ENCODE assay signal across 1 cellular context in the genomic region with DNA sequence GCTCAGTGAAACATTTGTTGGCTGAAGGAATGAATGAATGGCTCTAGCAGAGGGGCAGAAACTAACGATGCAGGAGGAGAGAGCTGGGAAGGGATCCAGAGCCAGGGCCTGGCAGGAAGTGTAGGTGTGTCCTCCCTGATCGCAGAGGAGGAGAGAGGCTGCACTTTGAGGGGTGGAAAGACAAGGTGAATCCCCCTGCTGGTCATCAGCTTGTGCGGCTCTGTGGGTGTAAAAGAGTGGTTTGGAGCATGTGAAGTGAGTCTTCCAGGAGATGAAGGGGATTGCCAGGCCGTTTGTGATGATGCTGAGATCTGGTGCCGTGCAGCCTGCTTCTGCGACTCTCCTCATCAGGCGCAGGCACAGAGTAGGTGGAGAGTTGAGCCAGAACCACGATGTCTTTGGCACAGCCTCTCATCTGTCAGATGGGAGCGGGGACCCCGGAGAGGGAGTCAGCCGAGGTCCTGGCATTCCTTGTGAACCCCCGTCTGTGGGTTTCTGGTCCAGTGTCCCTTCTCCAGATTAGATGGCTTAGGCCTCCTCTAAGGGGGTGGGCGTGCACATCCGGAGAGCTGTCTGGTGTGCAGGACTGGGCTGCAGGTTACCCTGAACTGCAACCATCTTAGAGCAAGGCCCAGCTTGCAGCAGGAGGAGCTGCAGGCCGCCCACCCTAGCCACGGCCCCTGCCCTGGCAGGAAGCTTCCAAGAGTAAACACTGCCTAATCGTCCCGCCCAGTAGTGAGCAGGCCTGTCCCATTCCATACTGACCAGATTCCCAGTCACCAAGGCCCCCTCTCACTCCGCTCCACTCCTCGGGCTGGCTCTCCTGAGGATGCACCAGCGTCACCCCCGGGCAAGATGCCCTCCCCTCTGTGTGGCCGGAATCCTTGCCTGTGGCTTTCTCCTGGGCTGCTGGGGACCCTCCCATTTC.
TF ChIP-seq lines count a peak whose summit lies in the region.

A gene (plus strand): TSS at position 753 of the 928 bp plus-strand sequence. CDS start 77 bp downstream, at position 830.

TF ChIP-seq in HepG2, 621 proteins besides CTCF, POLR2A, EP300 and RAD21 (continued from another document and continues in another):
- TF ChIP-seq SIN3B (IDR thresholded peaks at IDR 0.05; ENCODE audit: low read length): no peak
- no peak for TF ChIP-seq NCOA1 (CRISPR knock-in tag; IDR thresholded peaks at IDR 0.05)
- TF ChIP-seq, protein P1, sequence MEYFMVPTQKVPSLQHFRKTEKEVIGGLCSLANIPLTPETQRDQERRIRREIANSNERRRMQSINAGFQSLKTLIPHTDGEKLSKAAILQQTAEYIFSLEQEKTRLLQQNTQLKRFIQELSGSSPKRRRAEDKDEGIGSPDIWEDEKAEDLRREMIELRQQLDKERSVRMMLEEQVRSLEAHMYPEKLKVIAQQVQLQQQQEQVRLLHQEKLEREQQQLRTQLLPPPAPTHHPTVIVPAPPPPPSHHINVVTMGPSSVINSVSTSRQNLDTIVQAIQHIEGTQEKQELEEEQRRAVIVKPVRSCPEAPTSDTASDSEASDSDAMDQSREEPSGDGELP (IDR thresholded peaks at IDR 0.05; ENCODE audit: borderline replicate concordance, low read depth): no peak
- TF ChIP-seq, protein P2, sequence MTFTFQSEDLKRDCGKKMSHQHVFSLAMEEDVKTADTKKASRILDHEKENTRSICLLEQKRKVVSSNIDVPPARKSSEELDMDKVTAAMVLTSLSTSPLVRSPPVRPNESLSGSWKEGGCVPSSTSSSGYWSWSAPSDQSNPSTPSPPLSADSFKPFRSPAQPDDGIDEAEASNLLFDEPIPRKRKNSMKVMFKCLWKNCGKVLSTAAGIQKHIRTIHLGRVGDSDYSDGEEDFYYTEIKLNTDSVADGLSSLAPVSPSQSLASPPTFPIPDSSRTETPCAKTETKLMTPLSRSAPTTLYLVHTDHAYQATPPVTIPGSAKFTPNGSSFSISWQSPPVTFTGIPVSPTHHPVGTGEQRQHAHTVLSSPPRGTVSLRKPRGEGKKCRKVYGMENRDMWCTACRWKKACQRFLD (CRISPR knock-in tag; IDR thresholded peaks at IDR 0.05; ENCODE audit: borderline replicate concordance): peak; percentile 69; the same call in 1 of the 2 replicates
- peak; percentile 22; the same call in 1 of the 2 replicates for TF ChIP-seq THAP11 (CRISPR knock-in tag; IDR thresholded peaks at IDR 0.05)
- TF ChIP-seq TARDBP (CRISPR knock-in tag; IDR thresholded peaks at IDR 0.05): no peak
- TF ChIP-seq ZFP90 (CRISPR knock-in tag; IDR thresholded peaks at IDR 0.05; ENCODE audit: borderline replicate concordance): peak; percentile 67; the same call in 1 of the 2 replicates
- no peak for TF ChIP-seq NR1H2 (CRISPR knock-in tag; IDR thresholded peaks at IDR 0.05; ENCODE audit: borderline replicate concordance, low read depth)
- TF ChIP-seq XRCC5 (optimal IDR thresholded peaks at IDR 0.05; ENCODE audit: low read length): peak; percentile 72
- TF ChIP-seq, protein P3, sequence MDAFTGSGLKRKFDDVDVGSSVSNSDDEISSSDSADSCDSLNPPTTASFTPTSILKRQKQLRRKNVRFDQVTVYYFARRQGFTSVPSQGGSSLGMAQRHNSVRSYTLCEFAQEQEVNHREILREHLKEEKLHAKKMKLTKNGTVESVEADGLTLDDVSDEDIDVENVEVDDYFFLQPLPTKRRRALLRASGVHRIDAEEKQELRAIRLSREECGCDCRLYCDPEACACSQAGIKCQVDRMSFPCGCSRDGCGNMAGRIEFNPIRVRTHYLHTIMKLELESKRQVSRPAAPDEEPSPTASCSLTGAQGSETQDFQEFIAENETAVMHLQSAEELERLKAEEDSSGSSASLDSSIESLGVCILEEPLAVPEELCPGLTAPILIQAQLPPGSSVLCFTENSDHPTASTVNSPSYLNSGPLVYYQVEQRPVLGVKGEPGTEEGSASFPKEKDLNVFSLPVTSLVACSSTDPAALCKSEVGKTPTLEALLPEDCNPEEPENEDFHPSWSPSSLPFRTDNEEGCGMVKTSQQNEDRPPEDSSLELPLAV (CRISPR knock-in tag; conservative IDR thresholded peaks at IDR 0.05; ENCODE audit: low read depth): no peak
- TF ChIP-seq DNMT1 (CRISPR knock-in tag; IDR thresholded peaks at IDR 0.05): no peak
- TF ChIP-seq ZNF136 (CRISPR knock-in tag; IDR thresholded peaks at IDR 0.05; ENCODE audit: low read depth): no peak
- 0 out of 2 replicates have a peak, but pooled peaks have one; percentile 31 for TF ChIP-seq ZNF570 (CRISPR knock-in tag; IDR thresholded peaks at IDR 0.05; ENCODE audit: borderline replicate concordance)
- no peak for TF ChIP-seq NCOA5 (CRISPR knock-in tag; IDR thresholded peaks at IDR 0.05)
- no peak for TF ChIP-seq NR2F6 (IDR thresholded peaks at IDR 0.05)
- TF ChIP-seq NR2F6 (CRISPR knock-in tag; IDR thresholded peaks at IDR 0.05): no peak
- TF ChIP-seq, protein P4, sequence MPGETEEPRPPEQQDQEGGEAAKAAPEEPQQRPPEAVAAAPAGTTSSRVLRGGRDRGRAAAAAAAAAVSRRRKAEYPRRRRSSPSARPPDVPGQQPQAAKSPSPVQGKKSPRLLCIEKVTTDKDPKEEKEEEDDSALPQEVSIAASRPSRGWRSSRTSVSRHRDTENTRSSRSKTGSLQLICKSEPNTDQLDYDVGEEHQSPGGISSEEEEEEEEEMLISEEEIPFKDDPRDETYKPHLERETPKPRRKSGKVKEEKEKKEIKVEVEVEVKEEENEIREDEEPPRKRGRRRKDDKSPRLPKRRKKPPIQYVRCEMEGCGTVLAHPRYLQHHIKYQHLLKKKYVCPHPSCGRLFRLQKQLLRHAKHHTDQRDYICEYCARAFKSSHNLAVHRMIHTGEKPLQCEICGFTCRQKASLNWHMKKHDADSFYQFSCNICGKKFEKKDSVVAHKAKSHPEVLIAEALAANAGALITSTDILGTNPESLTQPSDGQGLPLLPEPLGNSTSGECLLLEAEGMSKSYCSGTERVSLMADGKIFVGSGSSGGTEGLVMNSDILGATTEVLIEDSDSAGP (CRISPR knock-in tag; IDR thresholded peaks at IDR 0.05; ENCODE audit: borderline replicate concordance): peak; percentile 59; the same call in 1 of the 2 replicates
- TF ChIP-seq ZNF558 (CRISPR knock-in tag; IDR thresholded peaks at IDR 0.05; ENCODE audit: borderline replicate concordance): no peak
- TF ChIP-seq, protein P5, sequence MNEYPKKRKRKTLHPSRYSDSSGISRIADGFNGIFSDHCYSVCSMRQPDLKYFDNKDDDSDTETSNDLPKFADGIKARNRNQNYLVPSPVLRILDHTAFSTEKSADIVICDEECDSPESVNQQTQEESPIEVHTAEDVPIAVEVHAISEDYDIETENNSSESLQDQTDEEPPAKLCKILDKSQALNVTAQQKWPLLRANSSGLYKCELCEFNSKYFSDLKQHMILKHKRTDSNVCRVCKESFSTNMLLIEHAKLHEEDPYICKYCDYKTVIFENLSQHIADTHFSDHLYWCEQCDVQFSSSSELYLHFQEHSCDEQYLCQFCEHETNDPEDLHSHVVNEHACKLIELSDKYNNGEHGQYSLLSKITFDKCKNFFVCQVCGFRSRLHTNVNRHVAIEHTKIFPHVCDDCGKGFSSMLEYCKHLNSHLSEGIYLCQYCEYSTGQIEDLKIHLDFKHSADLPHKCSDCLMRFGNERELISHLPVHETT (CRISPR knock-in tag; conservative IDR thresholded peaks at IDR 0.05): no peak
- peak; percentile 37; the same call in 1 of the 2 replicates for TF ChIP-seq RXRA (CRISPR knock-in tag; IDR thresholded peaks at IDR 0.05)
- TF ChIP-seq KDM5A (IDR thresholded peaks at IDR 0.05; ENCODE audit: borderline replicate concordance, low read length): no peak
- TF ChIP-seq SSRP1 (CRISPR knock-in tag; IDR thresholded peaks at IDR 0.05): no peak
- TF ChIP-seq, protein P6, sequence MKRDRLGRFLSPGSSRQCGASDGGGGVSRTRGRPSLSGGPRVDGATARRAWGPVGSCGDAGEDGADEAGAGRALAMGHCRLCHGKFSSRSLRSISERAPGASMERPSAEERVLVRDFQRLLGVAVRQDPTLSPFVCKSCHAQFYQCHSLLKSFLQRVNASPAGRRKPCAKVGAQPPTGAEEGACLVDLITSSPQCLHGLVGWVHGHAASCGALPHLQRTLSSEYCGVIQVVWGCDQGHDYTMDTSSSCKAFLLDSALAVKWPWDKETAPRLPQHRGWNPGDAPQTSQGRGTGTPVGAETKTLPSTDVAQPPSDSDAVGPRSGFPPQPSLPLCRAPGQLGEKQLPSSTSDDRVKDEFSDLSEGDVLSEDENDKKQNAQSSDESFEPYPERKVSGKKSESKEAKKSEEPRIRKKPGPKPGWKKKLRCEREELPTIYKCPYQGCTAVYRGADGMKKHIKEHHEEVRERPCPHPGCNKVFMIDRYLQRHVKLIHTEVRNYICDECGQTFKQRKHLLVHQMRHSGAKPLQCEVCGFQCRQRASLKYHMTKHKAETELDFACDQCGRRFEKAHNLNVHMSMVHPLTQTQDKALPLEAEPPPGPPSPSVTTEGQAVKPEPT (CRISPR knock-in tag; IDR thresholded peaks at IDR 0.05; ENCODE audit: low read depth): 0 out of 2 replicates have a peak, but pooled peaks have one; percentile 47
- TF ChIP-seq ZNF720 (CRISPR knock-in tag; IDR thresholded peaks at IDR 0.05): no peak
- 0 out of 2 replicates have a peak, but pooled peaks have one; percentile 15 for TF ChIP-seq ZNF274 (CRISPR knock-in tag; IDR thresholded peaks at IDR 0.05)
- TF ChIP-seq MLLT10 (CRISPR knock-in tag; IDR thresholded peaks at IDR 0.05): no peak
- peak; percentile 31 for TF ChIP-seq ZNF883 (CRISPR knock-in tag; IDR thresholded peaks at IDR 0.05; ENCODE audit: not compliant biosample characterization)
- TF ChIP-seq KAT8 (CRISPR knock-in tag; IDR thresholded peaks at IDR 0.05): 0 out of 2 replicates have a peak, but pooled peaks have one; percentile 22
- no peak for TF ChIP-seq ZKSCAN8 (CRISPR knock-in tag; IDR thresholded peaks at IDR 0.05; ENCODE audit: borderline replicate concordance)
- no peak for TF ChIP-seq MIXL1 (CRISPR knock-in tag; IDR thresholded peaks at IDR 0.05)
- peak; percentile 27; the same call in 1 of the 2 replicates for TF ChIP-seq SMC3 (IDR thresholded peaks at IDR 0.05; ENCODE audit: low read length)
- TF ChIP-seq ZNF749 (CRISPR knock-in tag; IDR thresholded peaks at IDR 0.05; ENCODE audit: borderline replicate concordance): no peak
- TF ChIP-seq MXI1 (IDR thresholded peaks at IDR 0.05; ENCODE audit: borderline replicate concordance, low read depth, low read length): no peak
- 0 out of 2 replicates have a peak, but pooled peaks have one; percentile 37 for TF ChIP-seq ZSCAN31 (CRISPR knock-in tag; IDR thresholded peaks at IDR 0.05; ENCODE audit: low read depth)
- TF ChIP-seq, protein P7, sequence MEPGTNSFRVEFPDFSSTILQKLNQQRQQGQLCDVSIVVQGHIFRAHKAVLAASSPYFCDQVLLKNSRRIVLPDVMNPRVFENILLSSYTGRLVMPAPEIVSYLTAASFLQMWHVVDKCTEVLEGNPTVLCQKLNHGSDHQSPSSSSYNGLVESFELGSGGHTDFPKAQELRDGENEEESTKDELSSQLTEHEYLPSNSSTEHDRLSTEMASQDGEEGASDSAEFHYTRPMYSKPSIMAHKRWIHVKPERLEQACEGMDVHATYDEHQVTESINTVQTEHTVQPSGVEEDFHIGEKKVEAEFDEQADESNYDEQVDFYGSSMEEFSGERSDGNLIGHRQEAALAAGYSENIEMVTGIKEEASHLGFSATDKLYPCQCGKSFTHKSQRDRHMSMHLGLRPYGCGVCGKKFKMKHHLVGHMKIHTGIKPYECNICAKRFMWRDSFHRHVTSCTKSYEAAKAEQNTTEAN (CRISPR knock-in tag; conservative IDR thresholded peaks at IDR 0.05): no peak
- TF ChIP-seq FOXA3 (CRISPR knock-in tag; IDR thresholded peaks at IDR 0.05): peak; percentile 57
- TF ChIP-seq, protein P8, sequence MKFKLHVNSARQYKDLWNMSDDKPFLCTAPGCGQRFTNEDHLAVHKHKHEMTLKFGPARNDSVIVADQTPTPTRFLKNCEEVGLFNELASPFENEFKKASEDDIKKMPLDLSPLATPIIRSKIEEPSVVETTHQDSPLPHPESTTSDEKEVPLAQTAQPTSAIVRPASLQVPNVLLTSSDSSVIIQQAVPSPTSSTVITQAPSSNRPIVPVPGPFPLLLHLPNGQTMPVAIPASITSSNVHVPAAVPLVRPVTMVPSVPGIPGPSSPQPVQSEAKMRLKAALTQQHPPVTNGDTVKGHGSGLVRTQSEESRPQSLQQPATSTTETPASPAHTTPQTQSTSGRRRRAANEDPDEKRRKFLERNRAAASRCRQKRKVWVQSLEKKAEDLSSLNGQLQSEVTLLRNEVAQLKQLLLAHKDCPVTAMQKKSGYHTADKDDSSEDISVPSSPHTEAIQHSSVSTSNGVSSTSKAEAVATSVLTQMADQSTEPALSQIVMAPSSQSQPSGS (CRISPR knock-in tag; IDR thresholded peaks at IDR 0.05): no peak
- TF ChIP-seq SAP130 (CRISPR knock-in tag; IDR thresholded peaks at IDR 0.05; ENCODE audit: low read depth): peak; percentile 14
- peak; percentile 38 for TF ChIP-seq TEAD3 (CRISPR knock-in tag; optimal IDR thresholded peaks at IDR 0.05; ENCODE audit: borderline replicate concordance)
- TF ChIP-seq, protein P9, sequence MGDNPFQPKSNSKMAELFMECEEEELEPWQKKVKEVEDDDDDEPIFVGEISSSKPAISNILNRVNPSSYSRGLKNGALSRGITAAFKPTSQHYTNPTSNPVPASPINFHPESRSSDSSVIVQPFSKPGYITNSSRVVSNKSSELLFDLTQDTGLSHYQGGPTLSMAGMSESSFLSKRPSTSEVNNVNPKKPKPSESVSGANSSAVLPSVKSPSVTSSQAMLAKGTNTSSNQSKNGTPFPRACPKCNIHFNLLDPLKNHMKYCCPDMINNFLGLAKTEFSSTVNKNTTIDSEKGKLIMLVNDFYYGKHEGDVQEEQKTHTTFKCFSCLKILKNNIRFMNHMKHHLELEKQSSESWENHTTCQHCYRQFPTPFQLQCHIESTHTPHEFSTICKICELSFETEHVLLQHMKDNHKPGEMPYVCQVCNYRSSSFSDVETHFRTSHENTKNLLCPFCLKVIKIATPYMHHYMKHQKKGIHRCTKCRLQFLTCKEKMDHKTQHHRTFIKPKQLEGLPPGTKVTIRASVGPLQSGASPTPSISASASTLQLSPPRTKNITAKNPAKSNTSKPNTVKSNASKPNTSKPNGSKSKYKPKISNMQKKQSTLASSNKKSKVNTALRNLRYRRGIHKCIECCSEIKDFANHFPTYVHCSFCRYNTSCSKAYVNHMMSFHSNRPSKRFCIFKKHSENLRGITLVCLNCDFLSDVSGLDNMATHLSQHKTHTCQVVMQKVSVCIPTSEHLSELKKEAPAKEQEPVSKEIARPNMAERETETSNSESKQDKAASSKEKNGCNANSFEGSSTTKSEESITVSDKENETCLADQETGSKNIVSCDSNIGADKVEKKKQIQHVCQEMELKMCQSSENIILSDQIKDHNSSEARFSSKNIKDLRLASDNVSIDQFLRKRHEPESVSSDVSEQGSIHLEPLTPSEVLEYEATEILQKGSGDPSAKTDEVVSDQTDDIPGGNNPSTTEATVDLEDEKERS (CRISPR knock-in tag; IDR thresholded peaks at IDR 0.05): no peak
- TF ChIP-seq SCMH1 (CRISPR knock-in tag; IDR thresholded peaks at IDR 0.05; ENCODE audit: borderline replicate concordance): no peak
- TF ChIP-seq NONO (IDR thresholded peaks at IDR 0.05): no peak
- 0 out of 2 replicates have a peak, but pooled peaks have one; percentile 60 for TF ChIP-seq NONO (CRISPR knock-in tag; conservative IDR thresholded peaks at IDR 0.05)
- TF ChIP-seq, protein P10, sequence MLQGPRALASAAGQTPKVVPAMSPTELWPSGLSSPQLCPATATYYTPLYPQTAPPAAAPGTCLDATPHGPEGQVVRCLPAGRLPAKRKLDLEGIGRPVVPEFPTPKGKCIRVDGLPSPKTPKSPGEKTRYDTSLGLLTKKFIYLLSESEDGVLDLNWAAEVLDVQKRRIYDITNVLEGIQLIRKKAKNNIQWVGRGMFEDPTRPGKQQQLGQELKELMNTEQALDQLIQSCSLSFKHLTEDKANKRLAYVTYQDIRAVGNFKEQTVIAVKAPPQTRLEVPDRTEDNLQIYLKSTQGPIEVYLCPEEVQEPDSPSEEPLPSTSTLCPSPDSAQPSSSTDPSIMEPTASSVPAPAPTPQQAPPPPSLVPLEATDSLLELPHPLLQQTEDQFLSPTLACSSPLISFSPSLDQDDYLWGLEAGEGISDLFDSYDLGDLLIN (CRISPR knock-in tag; IDR thresholded peaks at IDR 0.05; ENCODE audit: borderline replicate concordance): peak; percentile 47; the same call in 1 of the 2 replicates
